8 cellular contexts compared by ENCODE assay signal in the genomic region with DNA sequence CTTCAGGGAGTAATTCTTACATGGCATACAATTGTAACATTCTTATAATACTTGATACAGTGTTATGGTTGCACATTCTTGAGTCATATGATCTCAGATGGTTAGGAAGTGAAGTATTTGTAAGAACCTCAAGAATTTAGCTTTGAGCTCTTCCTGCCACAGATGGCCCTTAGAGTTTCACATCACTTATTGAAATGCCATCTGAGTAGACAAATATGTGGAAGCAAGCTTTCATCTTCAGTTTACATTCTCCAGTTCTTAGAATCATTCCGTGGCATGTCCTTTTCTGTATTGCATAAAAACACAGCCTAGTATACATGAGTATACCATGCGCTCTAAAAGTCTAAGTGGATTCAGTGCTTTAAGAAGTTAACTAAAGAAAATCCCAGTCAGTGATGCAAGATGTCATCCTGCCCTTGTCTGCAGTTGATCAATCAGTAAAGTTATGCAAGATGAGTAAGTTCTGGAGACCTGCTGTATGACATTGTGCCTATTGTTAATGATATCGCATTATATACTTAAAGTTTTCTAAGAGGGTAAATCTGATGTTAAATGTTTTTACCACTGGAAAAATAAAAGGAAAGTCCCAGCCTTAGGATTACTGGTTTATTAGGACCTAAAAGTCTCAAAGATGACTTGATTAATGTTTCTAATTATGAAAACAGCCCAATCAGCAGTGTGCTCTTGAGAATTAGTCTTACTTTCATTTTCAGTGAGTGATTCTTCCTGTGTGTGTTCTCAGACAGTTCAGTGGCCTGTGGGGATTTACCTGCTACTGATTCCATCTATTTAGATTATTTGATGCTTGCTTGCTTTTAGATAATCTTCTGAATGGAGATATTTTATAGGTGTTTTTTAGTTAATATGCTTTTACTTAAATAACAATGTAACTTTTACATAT. TPM values are rescaled to one million over a fixed set of nuclear protein-coding genes. Genes with fewer than 3 reads are reported as not detected.
DNase-seq lines count a peak whose midpoint lies in the region; ATAC-seq and TF ChIP-seq lines count a peak whose summit lies in the region.

No MANE protein-coding gene starts in this region.

- ATAC-seq in GM19043 (IDR thresholded peaks at IDR 0.05; ENCODE audit: low read depth, unreplicated experiment) = peak; percentile 88
- peak; percentile 92 for ATAC-seq in HG03175 (IDR thresholded peaks at IDR 0.05; ENCODE audit: unreplicated experiment)

- H2BK12ac ChIP-seq in neuronal stem cell (ENCODE audit: low read length) = no peak overlapping the region

- H2AFZ ChIP-seq in fibroblast of lung (ENCODE audit: low read length) (no peak overlapping the region), neuronal stem cell (ENCODE audit: low read length) (no peak overlapping the region)

- no peak overlapping the region for H2AK5ac ChIP-seq in neuronal stem cell (ENCODE audit: low read depth, low read length)

- peak overlapping the region; percentile 56 to 74 for H3K4me3 Mint-ChIP-seq in CD14-positive monocyte

- H3K9me3 ChIP-seq in SK-N-MC (ENCODE audit: low read depth, low read length) (no peaks in the 10 kb centered on the region), fibroblast of lung (ENCODE audit: control insufficient read depth, insufficient read depth, low read depth, low read length) (no peaks in the 10 kb centered on the region), neuronal stem cell (replicated peaks in 1 of 2; ENCODE audit: control insufficient read depth in 2 of 2, insufficient read depth in 1 of 2, low read depth in 1 of 2, low read length in 2 of 2) (no peaks in the 10 kb centered on the region)

- H2BK120ac ChIP-seq in neuronal stem cell (ENCODE audit: low read depth, low read length) = no peak overlapping the region

- H3K4ac ChIP-seq in neuronal stem cell (ENCODE audit: low read length) = no peak overlapping the region

- no peaks in the 10 kb centered on the region for H3K9me3 Mint-ChIP-seq in CD14-positive monocyte

- H3K36me3 Mint-ChIP-seq in CD14-positive monocyte = peaks cover 0 to 2% of the 10 kb centered on the region in 2 donors

- no peak overlapping the region for H3K23ac ChIP-seq in neuronal stem cell (ENCODE audit: low read depth, low read length, poor library complexity)

- H3K9ac ChIP-seq in SK-N-MC (ENCODE audit: insufficient read length) = peak overlapping the region; percentile 2
- H3K9ac ChIP-seq in fibroblast of lung (ENCODE audit: insufficient read depth, low read length) = peak overlapping the region; percentile 20
- no peak overlapping the region for H3K9ac ChIP-seq in neuronal stem cell (ENCODE audit: low read depth, low read length, poor library complexity)

- H3K36me3 ChIP-seq in SK-N-MC (ENCODE audit: insufficient read depth, low read length) (peaks cover 67% of the 10 kb centered on the region), fibroblast of lung (ENCODE audit: control insufficient read depth, insufficient read depth, low read length) (peaks cover 11% of the 10 kb centered on the region), neuronal stem cell (replicated peaks in 1 of 2; ENCODE audit: control insufficient read depth in 2 of 2, insufficient read depth in 2 of 2, low read length in 2 of 2) (peaks cover 0 to 99% of the 10 kb centered on the region in 2 donors)

- no peak overlapping the region for H4K8ac ChIP-seq in neuronal stem cell (ENCODE audit: low read depth, low read length)

- DNase-seq in CD14-positive monocyte (ENCODE audit: low spot score) (no peak), SK-N-MC (ENCODE audit: low read depth, low spot score) (peak; percentile 42), fibroblast of lung (ENCODE audit: low read depth in 2 of 2) (peak; percentile 92 to 100), skeletal muscle cell (ENCODE audit: low read depth) (peak; percentile 92), neuronal stem cell (ENCODE audit: low spot score) (no peak)
- DNase-seq in effector CD8-positive, alpha-beta T cell (lab: John Stamatoyannopoulos, UW) = no peak

- no peak overlapping the region for H3K18ac ChIP-seq in neuronal stem cell (ENCODE audit: low read length)

- WGBS in neuronal stem cell (ENCODE audit: extremely low coverage in 2 of 2, insufficient read length in 2 of 2, insufficient replicate concordance in 1 of 2), 2 donors = no CpG with 5 or more reads among the region's 3 CpGs

- peak overlapping the region; percentile 42 for H3K4me3 ChIP-seq in SK-N-MC
- H3K4me3 ChIP-seq in fibroblast of lung (replicated peaks in 1 of 4; ENCODE audit: control extremely low read depth in 1 of 4, insufficient read depth in 1 of 4, low read depth in 3 of 4, low read length in 4 of 4) = peak overlapping the region; percentile 12 to 52 (median 28)
- H3K4me3 ChIP-seq in skeletal muscle cell (ENCODE audit: low read depth, low read length) = peak overlapping the region; percentile 17
- no peak overlapping the region for H3K4me3 ChIP-seq in neuronal stem cell (ENCODE audit: low read length in 2 of 2)

- peak overlapping the region; percentile 87 for H3K27ac ChIP-seq in SK-N-MC
- peak overlapping the region; percentile 73 for H3K27ac ChIP-seq in fibroblast of lung (ENCODE audit: insufficient read depth, low read length)
- H3K27ac ChIP-seq in neuronal stem cell (replicated peaks; ENCODE audit: low read length) = no peak overlapping the region

- H3K27me3 Mint-ChIP-seq in CD14-positive monocyte (ENCODE audit: low read depth in 3 of 3) = peaks cover 0 to under 1% (median 0%) of the 10 kb centered on the region in 3 donors

- peak overlapping the region; percentile 64 to 87 (median 77) for H3K27ac Mint-ChIP-seq in CD14-positive monocyte

- H3K4me1 ChIP-seq in fibroblast of lung (ENCODE audit: control insufficient read depth, extremely low read depth, insufficient read depth, low read length) (peaks cover 32% of the 10 kb centered on the region), neuronal stem cell (ENCODE audit: control insufficient read depth in 2 of 2, insufficient read depth in 1 of 2, low read depth in 1 of 2, low read length in 2 of 2) (no peaks in the 10 kb centered on the region)

- H4K91ac ChIP-seq in neuronal stem cell (ENCODE audit: low read depth, low read length, poor library complexity) = no peak overlapping the region

- intact Hi-C loops in CD14-positive monocyte (cut with micrococcal nuclease) = no loop called here

- peaks cover 35% of the 10 kb centered on the region for H3K4me1 Mint-ChIP-seq in CD14-positive monocyte

- no peaks in the 10 kb centered on the region for H3K79me1 ChIP-seq in neuronal stem cell (ENCODE audit: low read depth, low read length)

- H3K4me2 ChIP-seq in fibroblast of lung (ENCODE audit: extremely low read depth, insufficient read depth, low read length) = peak overlapping the region; percentile 88
- no peak overlapping the region for H3K4me2 ChIP-seq in neuronal stem cell (ENCODE audit: insufficient read depth, low read length, poor library complexity, severe bottlenecking)

- peaks cover 2% of the 10 kb centered on the region for H3K79me2 ChIP-seq in fibroblast of lung (ENCODE audit: control insufficient read depth, insufficient read depth, low read length)

- H3K27me3 ChIP-seq in fibroblast of lung (ENCODE audit: control insufficient read depth, insufficient read depth, low read length) (no peaks in the 10 kb centered on the region), neuronal stem cell (ENCODE audit: control insufficient read depth in 3 of 3, insufficient read depth in 3 of 3, low read depth in 1 of 3, low read length in 3 of 3) (no peaks in the 10 kb centered on the region)

- no peak for TF ChIP-seq CTCF in CD14-positive monocyte (IDR thresholded peaks at IDR 0.05)
- TF ChIP-seq CTCF in fibroblast of lung (conservative IDR thresholded peaks at IDR 0.05 in 1 of 2, IDR thresholded peaks at IDR 0.05 in 1 of 2; ENCODE audit: low read depth in 1 of 2, low read length in 2 of 2) = no peak

- H4K20me1 ChIP-seq in fibroblast of lung (ENCODE audit: control insufficient read depth, extremely low read depth, insufficient read depth, low read length) = no peaks in the 10 kb centered on the region

- no peak overlapping the region for H2BK5ac ChIP-seq in neuronal stem cell (ENCODE audit: low read length)

- no peak overlapping the region for H2BK15ac ChIP-seq in neuronal stem cell (ENCODE audit: low read length)

- no peak overlapping the region for H3K14ac ChIP-seq in neuronal stem cell (ENCODE audit: low read length)

RNA-seq across cellular contexts. Expression of gene RHOBTB3, which starts 29.4 kb away (rescaled TPM):
- polyA plus RNA-seq in CD14-positive monocyte (1 to 10 TPM in 1 of 2 donors, under 1 TPM in 1; 0.41 to 1.5 TPM), fibroblast of lung (188 and 338 TPM in 2 replicates)
- total RNA-seq in fibroblast of lung = 222 and 337 TPM in 2 replicates
- polyA plus RNA-seq in fibroblast of lung (2012) = 86.7 and 178 TPM in 2 replicates
- 363 and 762 TPM in 2 replicates for polyA minus RNA-seq in fibroblast of lung (ENCODE audit: low replicate concordance)
- polyA plus RNA-seq in neuronal stem cell (2013, experiment 1 of 2) = 6.3 TPM
- polyA plus RNA-seq in neuronal stem cell (2013, experiment 2 of 2) = 7.3 TPM

Comparison
In these comparisons a context has a peak if more than half of its experiments do, and no peak if none do; other contexts are left out.
1. DNase-seq: peak in SK-N-MC (single experiment), fibroblast of lung (2 of 2) and skeletal muscle cell (single experiment); none in CD14-positive monocyte (single experiment), neuronal stem cell (single experiment) and effector CD8-positive, alpha-beta T cell (single experiment).
2. H3K4me3 ChIP-seq: peak in SK-N-MC (single experiment), fibroblast of lung (4 of 4) and skeletal muscle cell (single experiment); none in neuronal stem cell (0 of 2).
3. RNA of gene RHOBTB3, which starts 29.4 kb away (polyA plus RNA-seq): 86.7 to 338 TPM in fibroblast of lung; 0.41 to 1.5 TPM in CD14-positive monocyte; every median in the first group is over 10 times any median in the second.